In the genomic region with DNA sequence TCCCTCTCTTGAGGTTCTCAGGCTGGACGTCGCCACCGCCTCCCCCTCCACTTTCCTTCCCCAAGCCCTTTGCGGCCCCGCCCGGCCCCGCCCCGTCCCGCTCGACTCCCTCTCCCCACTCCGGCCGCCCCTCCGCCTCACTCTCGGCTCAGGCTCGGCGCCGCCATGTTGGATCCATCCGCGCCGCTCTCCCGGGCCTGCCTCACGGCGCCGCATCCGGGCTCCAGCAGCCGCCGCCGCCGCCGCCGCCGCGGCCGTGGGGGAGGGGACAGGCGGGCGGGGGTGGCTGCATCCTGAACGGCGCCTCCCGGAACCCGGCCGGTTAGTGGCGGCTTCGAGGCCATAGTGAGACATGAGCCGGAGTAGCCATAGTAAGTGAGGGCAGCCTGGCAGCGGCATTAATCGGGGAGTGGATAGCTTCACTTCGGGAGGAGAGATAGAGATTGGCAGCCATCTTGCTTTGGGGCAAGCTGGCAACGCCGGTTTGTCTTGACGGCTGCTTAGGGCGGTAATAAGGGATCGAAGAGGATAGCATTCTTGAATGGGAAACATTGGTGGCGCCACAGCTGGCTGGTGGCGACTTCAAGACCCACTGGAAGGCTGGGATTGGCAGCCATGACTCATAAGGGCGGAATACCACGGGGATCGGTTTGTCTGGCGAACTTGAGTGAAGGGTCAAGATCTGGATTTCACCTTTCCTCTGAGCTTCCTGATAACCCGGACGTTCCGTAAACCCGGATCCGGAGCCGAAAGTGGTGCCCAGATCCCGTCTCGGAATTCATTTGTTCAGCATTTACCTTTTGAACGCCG, we compare ENCODE assay signal across 1 cellular context.
TF ChIP-seq lines count a peak whose summit lies in the region.

A gene with protein sequence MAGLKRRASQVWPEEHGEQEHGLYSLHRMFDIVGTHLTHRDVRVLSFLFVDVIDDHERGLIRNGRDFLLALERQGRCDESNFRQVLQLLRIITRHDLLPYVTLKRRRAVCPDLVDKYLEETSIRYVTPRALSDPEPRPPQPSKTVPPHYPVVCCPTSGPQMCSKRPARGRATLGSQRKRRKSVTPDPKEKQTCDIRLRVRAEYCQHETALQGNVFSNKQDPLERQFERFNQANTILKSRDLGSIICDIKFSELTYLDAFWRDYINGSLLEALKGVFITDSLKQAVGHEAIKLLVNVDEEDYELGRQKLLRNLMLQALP (minus strand): TSS at position 258 of the 810 bp plus-strand sequence. CDS start 8,205 bp downstream, outside the sequence.

TF ChIP-seq in GM12878, 131 proteins besides CTCF, POLR2A, EP300 and RAD21 (continued from another document and continues in another):
- TF ChIP-seq CREM (IDR thresholded peaks at IDR 0.05; ENCODE audit: low read depth), result peak; percentile 68; the same call in 1 of the 2 replicates
- peak; percentile 79 for TF ChIP-seq GABPA (IDR thresholded peaks at IDR 0.05; ENCODE audit: low read depth)
- TF ChIP-seq, protein P1, sequence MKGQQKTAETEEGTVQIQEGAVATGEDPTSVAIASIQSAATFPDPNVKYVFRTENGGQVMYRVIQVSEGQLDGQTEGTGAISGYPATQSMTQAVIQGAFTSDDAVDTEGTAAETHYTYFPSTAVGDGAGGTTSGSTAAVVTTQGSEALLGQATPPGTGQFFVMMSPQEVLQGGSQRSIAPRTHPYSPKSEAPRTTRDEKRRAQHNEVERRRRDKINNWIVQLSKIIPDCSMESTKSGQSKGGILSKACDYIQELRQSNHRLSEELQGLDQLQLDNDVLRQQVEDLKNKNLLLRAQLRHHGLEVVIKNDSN (IDR thresholded peaks at IDR 0.05; ENCODE audit: borderline replicate concordance, extremely low read length, insufficient read depth, low read depth, low read length), result no peak
- TF ChIP-seq DPF2 (IDR thresholded peaks at IDR 0.05), result peak; percentile 82
- TF ChIP-seq, protein P2, sequence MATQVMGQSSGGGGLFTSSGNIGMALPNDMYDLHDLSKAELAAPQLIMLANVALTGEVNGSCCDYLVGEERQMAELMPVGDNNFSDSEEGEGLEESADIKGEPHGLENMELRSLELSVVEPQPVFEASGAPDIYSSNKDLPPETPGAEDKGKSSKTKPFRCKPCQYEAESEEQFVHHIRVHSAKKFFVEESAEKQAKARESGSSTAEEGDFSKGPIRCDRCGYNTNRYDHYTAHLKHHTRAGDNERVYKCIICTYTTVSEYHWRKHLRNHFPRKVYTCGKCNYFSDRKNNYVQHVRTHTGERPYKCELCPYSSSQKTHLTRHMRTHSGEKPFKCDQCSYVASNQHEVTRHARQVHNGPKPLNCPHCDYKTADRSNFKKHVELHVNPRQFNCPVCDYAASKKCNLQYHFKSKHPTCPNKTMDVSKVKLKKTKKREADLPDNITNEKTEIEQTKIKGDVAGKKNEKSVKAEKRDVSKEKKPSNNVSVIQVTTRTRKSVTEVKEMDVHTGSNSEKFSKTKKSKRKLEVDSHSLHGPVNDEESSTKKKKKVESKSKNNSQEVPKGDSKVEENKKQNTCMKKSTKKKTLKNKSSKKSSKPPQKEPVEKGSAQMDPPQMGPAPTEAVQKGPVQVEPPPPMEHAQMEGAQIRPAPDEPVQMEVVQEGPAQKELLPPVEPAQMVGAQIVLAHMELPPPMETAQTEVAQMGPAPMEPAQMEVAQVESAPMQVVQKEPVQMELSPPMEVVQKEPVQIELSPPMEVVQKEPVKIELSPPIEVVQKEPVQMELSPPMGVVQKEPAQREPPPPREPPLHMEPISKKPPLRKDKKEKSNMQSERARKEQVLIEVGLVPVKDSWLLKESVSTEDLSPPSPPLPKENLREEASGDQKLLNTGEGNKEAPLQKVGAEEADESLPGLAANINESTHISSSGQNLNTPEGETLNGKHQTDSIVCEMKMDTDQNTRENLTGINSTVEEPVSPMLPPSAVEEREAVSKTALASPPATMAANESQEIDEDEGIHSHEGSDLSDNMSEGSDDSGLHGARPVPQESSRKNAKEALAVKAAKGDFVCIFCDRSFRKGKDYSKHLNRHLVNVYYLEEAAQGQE (IDR thresholded peaks at IDR 0.05; ENCODE audit: low read depth, low read length), result no peak
- TF ChIP-seq SMC3 (IDR thresholded peaks at IDR 0.05; ENCODE audit: borderline replicate concordance, low read length), result peak; percentile 16; the same call in 1 of the 2 replicates
- TF ChIP-seq BHLHE40 (IDR thresholded peaks at IDR 0.05; ENCODE audit: borderline replicate concordance in 1 of 2, low read depth in 2 of 2, low read length in 1 of 2), result peak; percentile 5 to 74; a peak in 1 of 4 replicates
- TF ChIP-seq, protein P3, sequence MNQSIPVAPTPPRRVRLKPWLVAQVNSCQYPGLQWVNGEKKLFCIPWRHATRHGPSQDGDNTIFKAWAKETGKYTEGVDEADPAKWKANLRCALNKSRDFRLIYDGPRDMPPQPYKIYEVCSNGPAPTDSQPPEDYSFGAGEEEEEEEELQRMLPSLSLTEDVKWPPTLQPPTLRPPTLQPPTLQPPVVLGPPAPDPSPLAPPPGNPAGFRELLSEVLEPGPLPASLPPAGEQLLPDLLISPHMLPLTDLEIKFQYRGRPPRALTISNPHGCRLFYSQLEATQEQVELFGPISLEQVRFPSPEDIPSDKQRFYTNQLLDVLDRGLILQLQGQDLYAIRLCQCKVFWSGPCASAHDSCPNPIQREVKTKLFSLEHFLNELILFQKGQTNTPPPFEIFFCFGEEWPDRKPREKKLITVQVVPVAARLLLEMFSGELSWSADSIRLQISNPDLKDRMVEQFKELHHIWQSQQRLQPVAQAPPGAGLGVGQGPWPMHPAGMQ (IDR thresholded peaks at IDR 0.05; ENCODE audit: borderline replicate concordance), result no peak
- peak; percentile 72 for TF ChIP-seq EED (IDR thresholded peaks at IDR 0.05; ENCODE audit: low read depth)
- TF ChIP-seq, protein P4, sequence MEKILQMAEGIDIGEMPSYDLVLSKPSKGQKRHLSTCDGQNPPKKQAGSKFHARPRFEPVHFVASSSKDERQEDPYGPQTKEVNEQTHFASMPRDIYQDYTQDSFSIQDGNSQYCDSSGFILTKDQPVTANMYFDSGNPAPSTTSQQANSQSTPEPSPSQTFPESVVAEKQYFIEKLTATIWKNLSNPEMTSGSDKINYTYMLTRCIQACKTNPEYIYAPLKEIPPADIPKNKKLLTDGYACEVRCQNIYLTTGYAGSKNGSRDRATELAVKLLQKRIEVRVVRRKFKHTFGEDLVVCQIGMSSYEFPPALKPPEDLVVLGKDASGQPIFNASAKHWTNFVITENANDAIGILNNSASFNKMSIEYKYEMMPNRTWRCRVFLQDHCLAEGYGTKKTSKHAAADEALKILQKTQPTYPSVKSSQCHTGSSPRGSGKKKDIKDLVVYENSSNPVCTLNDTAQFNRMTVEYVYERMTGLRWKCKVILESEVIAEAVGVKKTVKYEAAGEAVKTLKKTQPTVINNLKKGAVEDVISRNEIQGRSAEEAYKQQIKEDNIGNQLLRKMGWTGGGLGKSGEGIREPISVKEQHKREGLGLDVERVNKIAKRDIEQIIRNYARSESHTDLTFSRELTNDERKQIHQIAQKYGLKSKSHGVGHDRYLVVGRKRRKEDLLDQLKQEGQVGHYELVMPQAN (conservative IDR thresholded peaks at IDR 0.05), result peak; percentile 60
- no peak for TF ChIP-seq NRF1 (conservative IDR thresholded peaks at IDR 0.05; ENCODE audit: low read depth, low read length)
- no peak for TF ChIP-seq RBBP5 (conservative IDR thresholded peaks at IDR 0.05)
- no peak for TF ChIP-seq EZH2 (IDR thresholded peaks at IDR 0.05; ENCODE audit: borderline replicate concordance, control insufficient read depth, low read depth, low read length)
- TF ChIP-seq, protein P5, sequence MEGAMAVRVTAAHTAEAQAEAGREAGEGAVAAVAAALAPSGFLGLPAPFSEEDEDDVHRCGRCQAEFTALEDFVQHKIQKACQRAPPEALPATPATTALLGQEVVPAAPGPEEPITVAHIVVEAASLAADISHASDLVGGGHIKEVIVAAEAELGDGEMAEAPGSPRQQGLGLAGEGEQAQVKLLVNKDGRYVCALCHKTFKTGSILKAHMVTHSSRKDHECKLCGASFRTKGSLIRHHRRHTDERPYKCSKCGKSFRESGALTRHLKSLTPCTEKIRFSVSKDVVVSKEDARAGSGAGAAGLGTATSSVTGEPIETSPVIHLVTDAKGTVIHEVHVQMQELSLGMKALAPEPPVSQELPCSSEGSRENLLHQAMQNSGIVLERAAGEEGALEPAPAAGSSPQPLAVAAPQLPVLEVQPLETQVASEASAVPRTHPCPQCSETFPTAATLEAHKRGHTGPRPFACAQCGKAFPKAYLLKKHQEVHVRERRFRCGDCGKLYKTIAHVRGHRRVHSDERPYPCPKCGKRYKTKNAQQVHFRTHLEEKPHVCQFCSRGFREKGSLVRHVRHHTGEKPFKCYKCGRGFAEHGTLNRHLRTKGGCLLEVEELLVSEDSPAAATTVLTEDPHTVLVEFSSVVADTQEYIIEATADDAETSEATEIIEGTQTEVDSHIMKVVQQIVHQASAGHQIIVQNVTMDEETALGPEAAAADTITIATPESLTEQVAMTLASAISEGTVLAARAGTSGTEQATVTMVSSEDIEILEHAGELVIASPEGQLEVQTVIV (IDR thresholded peaks at IDR 0.05; ENCODE audit: borderline replicate concordance, partially characterized antibody), result no peak
- TF ChIP-seq, protein P6, sequence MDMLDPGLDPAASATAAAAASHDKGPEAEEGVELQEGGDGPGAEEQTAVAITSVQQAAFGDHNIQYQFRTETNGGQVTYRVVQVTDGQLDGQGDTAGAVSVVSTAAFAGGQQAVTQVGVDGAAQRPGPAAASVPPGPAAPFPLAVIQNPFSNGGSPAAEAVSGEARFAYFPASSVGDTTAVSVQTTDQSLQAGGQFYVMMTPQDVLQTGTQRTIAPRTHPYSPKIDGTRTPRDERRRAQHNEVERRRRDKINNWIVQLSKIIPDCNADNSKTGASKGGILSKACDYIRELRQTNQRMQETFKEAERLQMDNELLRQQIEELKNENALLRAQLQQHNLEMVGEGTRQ (IDR thresholded peaks at IDR 0.05; ENCODE audit: borderline replicate concordance, low read depth, low read length), result no peak
- peak; percentile 88 for TF ChIP-seq LARP7 (IDR thresholded peaks at IDR 0.05)
- peak in 1 of 2 experiments; percentile 33; a peak in 2 of 4 replicates for TF ChIP-seq ETV6 (conservative IDR thresholded peaks at IDR 0.05 in 1 of 2, IDR thresholded peaks at IDR 0.05 in 1 of 2; ENCODE audit: borderline replicate concordance in 1 of 2, low read depth in 1 of 2)
- TF ChIP-seq SREBF1 (IDR thresholded peaks at IDR 0.05; ENCODE audit: low read length), result no peak
- no peak for TF ChIP-seq SP1 (IDR thresholded peaks at IDR 0.05; ENCODE audit: low read depth, low read length)
- TF ChIP-seq, protein P7, sequence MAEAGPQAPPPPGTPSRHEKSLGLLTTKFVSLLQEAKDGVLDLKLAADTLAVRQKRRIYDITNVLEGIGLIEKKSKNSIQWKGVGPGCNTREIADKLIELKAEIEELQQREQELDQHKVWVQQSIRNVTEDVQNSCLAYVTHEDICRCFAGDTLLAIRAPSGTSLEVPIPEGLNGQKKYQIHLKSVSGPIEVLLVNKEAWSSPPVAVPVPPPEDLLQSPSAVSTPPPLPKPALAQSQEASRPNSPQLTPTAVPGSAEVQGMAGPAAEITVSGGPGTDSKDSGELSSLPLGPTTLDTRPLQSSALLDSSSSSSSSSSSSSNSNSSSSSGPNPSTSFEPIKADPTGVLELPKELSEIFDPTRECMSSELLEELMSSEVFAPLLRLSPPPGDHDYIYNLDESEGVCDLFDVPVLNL (IDR thresholded peaks at IDR 0.05; ENCODE audit: low read depth, low read length), result no peak
- TF ChIP-seq FOS (IDR thresholded peaks at IDR 0.05; ENCODE audit: borderline replicate concordance, extremely low read depth, insufficient read length), result no peak
- no peak for TF ChIP-seq STAT3 (IDR thresholded peaks at IDR 0.05; ENCODE audit: low read depth, low read length)
- TF ChIP-seq, protein P8, sequence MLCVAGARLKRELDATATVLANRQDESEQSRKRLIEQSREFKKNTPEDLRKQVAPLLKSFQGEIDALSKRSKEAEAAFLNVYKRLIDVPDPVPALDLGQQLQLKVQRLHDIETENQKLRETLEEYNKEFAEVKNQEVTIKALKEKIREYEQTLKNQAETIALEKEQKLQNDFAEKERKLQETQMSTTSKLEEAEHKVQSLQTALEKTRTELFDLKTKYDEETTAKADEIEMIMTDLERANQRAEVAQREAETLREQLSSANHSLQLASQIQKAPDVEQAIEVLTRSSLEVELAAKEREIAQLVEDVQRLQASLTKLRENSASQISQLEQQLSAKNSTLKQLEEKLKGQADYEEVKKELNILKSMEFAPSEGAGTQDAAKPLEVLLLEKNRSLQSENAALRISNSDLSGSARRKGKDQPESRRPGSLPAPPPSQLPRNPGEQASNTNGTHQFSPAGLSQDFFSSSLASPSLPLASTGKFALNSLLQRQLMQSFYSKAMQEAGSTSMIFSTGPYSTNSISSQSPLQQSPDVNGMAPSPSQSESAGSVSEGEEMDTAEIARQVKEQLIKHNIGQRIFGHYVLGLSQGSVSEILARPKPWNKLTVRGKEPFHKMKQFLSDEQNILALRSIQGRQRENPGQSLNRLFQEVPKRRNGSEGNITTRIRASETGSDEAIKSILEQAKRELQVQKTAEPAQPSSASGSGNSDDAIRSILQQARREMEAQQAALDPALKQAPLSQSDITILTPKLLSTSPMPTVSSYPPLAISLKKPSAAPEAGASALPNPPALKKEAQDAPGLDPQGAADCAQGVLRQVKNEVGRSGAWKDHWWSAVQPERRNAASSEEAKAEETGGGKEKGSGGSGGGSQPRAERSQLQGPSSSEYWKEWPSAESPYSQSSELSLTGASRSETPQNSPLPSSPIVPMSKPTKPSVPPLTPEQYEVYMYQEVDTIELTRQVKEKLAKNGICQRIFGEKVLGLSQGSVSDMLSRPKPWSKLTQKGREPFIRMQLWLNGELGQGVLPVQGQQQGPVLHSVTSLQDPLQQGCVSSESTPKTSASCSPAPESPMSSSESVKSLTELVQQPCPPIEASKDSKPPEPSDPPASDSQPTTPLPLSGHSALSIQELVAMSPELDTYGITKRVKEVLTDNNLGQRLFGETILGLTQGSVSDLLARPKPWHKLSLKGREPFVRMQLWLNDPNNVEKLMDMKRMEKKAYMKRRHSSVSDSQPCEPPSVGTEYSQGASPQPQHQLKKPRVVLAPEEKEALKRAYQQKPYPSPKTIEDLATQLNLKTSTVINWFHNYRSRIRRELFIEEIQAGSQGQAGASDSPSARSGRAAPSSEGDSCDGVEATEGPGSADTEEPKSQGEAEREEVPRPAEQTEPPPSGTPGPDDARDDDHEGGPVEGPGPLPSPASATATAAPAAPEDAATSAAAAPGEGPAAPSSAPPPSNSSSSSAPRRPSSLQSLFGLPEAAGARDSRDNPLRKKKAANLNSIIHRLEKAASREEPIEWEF (IDR thresholded peaks at IDR 0.05; ENCODE audit: insufficient replicate concordance, low read depth, low read length), result peak; percentile 36
- TF ChIP-seq MTA3 (IDR thresholded peaks at IDR 0.05; ENCODE audit: borderline replicate concordance, low read length), result no peak
- 0 out of 2 replicates have a peak, but pooled peaks have one; percentile 38 for TF ChIP-seq TCF12 (IDR thresholded peaks at IDR 0.05; ENCODE audit: low read depth, low read length)
- no peak for TF ChIP-seq FOXM1 (IDR thresholded peaks at IDR 0.05; ENCODE audit: low read depth, low read length)
- TF ChIP-seq SMAD5 (IDR thresholded peaks at IDR 0.05; ENCODE audit: low read depth), result no peak; the same call in 1 of the 2 replicates
